ENCODE assay signal across 9 cellular contexts in genomic region chr5:143229426-143229895, GRCh38.
DNase-seq lines count a peak whose midpoint lies in the region; ATAC-seq and TF ChIP-seq lines count a peak whose summit lies in the region.
"Had no signal": no experiment of that assay in that cellular context is flagged by ENCODE, and none has a peak within 500 bp of the region (broad histone marks: within the 10 kb centered on the region; RNA-seq: fewer than 3 reads in every experiment).

No MANE protein-coding gene starts in this region.

- H3K27me3 Mint-ChIP-seq in activated naive CD8-positive, alpha-beta T cell, result no peaks in the 10 kb centered on the region

- H3K27ac Mint-ChIP-seq in activated naive CD8-positive, alpha-beta T cell, result peak overlapping the region; percentile 84

- peaks cover 0 to 25% (median 11%) of the 10 kb centered on the region in 12 donors for H3K4me1 ChIP-seq in heart left ventricle
- peaks cover 0 to 20% of the 10 kb centered on the region in 2 donors for H3K4me1 ChIP-seq in right atrium auricular region
- H3K4me1 ChIP-seq in subcutaneous abdominal adipose tissue (ENCODE audit: control insufficient read depth in 5 of 5, insufficient read depth in 5 of 5, low read length in 5 of 5), result peaks cover 6 to 20% (median 14%) of the 10 kb centered on the region in 5 donors

- DNase-seq in heart left ventricle, result peak in 1 of 5 donors; percentile 39
- no peak for DNase-seq in right atrium auricular region (ENCODE audit: low spot score)
- DNase-seq in stimulated activated CD4-positive, alpha-beta T cell treated with anti-CD3 and anti-CD28 coated beads, Interleukin-4, amount 100 ng/mL, for 4 hours, result no peak
- DNase-seq in SW 1271 (lab: John Stamatoyannopoulos, UW), result no peak
- no peak for DNase-seq in NCI-H2081 (lab: John Stamatoyannopoulos, UW)

- no peaks in the 10 kb centered on the region for H3K9me3 Mint-ChIP-seq in activated naive CD8-positive, alpha-beta T cell (ENCODE audit: low read depth)

- H3K36me3 ChIP-seq in heart left ventricle (peaks cover 0 to 6% (median 0%) of the 10 kb centered on the region in 9 donors), right atrium auricular region (no peaks in the 10 kb centered on the region), subcutaneous abdominal adipose tissue (ENCODE audit: control insufficient read depth in 5 of 5, insufficient read depth in 5 of 5, low read length in 5 of 5) (no peaks in the 10 kb centered on the region)

- no peaks in the 10 kb centered on the region for H3K27me3 ChIP-seq in heart left ventricle
- H3K27me3 ChIP-seq in right atrium auricular region, result no peaks in the 10 kb centered on the region
- H3K27me3 ChIP-seq in subcutaneous abdominal adipose tissue (ENCODE audit: control insufficient read depth in 5 of 5, insufficient read depth in 4 of 5, low read length in 5 of 5), result no peaks in the 10 kb centered on the region

- H3K9ac ChIP-seq in subcutaneous abdominal adipose tissue (ENCODE audit: low read length in 5 of 5), result no peak overlapping the region

- peaks cover 28% of the 10 kb centered on the region for H3K4me1 Mint-ChIP-seq in activated naive CD8-positive, alpha-beta T cell (ENCODE audit: low read depth)

- H3K4me3 Mint-ChIP-seq in activated naive CD8-positive, alpha-beta T cell, result peak overlapping the region; percentile 73

- WGBS in heart left ventricle, 4 donors, result 61 to 78% (median 71%) methylated on average over 7 to 8 of the region's 8 CpGs

- peaks cover 4% of the 10 kb centered on the region for H3K36me3 Mint-ChIP-seq in activated naive CD8-positive, alpha-beta T cell

- TF ChIP-seq CTCF in heart left ventricle (IDR thresholded peaks at IDR 0.05) (no peak), right atrium auricular region (IDR thresholded peaks at IDR 0.05) (no peak)

- no peak for TF ChIP-seq POLR2A in heart left ventricle (IDR thresholded peaks at IDR 0.05)

- H3K4me3 ChIP-seq in heart left ventricle (no peak overlapping the region), right atrium auricular region (no peak overlapping the region), subcutaneous abdominal adipose tissue (ENCODE audit: low read depth in 1 of 5, low read length in 5 of 5) (peak overlapping the region in 2 of 5 donors; percentile 10 to 40)
- H3K4me3 ChIP-seq: lung had no signal

- ATAC-seq in heart left ventricle (peak; percentile 33 to 73 (median 56)), HG03280 (IDR thresholded peaks at IDR 0.05; ENCODE audit: unreplicated experiment) (peak; percentile 38)

- H3K27ac ChIP-seq in heart left ventricle (no peak overlapping the region), right atrium auricular region (no peak overlapping the region), subcutaneous abdominal adipose tissue (ENCODE audit: low read depth, low read length) (peak overlapping the region; percentile 3)

- H3K9me3 ChIP-seq in heart left ventricle (no peaks in the 10 kb centered on the region), right atrium auricular region (no peaks in the 10 kb centered on the region), subcutaneous abdominal adipose tissue (ENCODE audit: control insufficient read depth in 5 of 5, low read length in 5 of 5) (no peaks in the 10 kb centered on the region)

- intact Hi-C loops in heart left ventricle (cut with DNase I), result loop anchor here in 2 of 10 donors (10.0 kb wide), 2 partner anchors 45 to 165 kb away; no protein-coding TSS in a partner anchor
